ENCODE assay signal across 1 cellular context in the genomic region with DNA sequence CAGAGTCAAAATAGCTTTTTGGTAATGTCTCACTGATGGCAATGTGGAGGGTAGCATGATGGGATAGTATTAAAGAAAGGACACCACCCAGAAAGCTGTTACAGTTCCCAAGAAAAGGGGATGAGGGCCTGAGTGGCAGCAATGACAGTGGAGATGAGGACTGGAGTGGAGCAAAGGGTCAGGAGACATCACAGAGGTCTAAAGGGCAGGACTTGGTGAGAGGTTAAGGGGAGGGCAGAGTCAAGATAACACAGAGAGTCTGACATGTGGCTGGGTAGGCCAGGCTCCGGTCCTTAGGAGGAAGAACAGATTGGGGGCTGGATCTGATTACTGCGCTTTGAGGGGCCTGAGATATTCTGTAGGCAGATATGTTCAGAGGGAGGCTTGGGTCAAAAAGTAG.
TF ChIP-seq lines count a peak whose summit lies in the region.

No MANE protein-coding gene starts in this region.

TF ChIP-seq in GM23338, 12 proteins besides CTCF, POLR2A, EP300 and RAD21:
- TF ChIP-seq, protein P1, sequence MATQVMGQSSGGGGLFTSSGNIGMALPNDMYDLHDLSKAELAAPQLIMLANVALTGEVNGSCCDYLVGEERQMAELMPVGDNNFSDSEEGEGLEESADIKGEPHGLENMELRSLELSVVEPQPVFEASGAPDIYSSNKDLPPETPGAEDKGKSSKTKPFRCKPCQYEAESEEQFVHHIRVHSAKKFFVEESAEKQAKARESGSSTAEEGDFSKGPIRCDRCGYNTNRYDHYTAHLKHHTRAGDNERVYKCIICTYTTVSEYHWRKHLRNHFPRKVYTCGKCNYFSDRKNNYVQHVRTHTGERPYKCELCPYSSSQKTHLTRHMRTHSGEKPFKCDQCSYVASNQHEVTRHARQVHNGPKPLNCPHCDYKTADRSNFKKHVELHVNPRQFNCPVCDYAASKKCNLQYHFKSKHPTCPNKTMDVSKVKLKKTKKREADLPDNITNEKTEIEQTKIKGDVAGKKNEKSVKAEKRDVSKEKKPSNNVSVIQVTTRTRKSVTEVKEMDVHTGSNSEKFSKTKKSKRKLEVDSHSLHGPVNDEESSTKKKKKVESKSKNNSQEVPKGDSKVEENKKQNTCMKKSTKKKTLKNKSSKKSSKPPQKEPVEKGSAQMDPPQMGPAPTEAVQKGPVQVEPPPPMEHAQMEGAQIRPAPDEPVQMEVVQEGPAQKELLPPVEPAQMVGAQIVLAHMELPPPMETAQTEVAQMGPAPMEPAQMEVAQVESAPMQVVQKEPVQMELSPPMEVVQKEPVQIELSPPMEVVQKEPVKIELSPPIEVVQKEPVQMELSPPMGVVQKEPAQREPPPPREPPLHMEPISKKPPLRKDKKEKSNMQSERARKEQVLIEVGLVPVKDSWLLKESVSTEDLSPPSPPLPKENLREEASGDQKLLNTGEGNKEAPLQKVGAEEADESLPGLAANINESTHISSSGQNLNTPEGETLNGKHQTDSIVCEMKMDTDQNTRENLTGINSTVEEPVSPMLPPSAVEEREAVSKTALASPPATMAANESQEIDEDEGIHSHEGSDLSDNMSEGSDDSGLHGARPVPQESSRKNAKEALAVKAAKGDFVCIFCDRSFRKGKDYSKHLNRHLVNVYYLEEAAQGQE (IDR thresholded peaks at IDR 0.05; ENCODE audit: unreplicated experiment): no peak
- TF ChIP-seq JUNB (IDR thresholded peaks at IDR 0.05; ENCODE audit: unreplicated experiment) (no peak), CREB1 (CRISPR knock-in tag; IDR thresholded peaks at IDR 0.05; ENCODE audit: low read depth) (no peak), STAT1 (IDR thresholded peaks at IDR 0.05; ENCODE audit: unreplicated experiment) (no peak), EZH2 (IDR thresholded peaks at IDR 0.05; ENCODE audit: low read depth, unreplicated experiment) (no peak)
- TF ChIP-seq, protein P2, sequence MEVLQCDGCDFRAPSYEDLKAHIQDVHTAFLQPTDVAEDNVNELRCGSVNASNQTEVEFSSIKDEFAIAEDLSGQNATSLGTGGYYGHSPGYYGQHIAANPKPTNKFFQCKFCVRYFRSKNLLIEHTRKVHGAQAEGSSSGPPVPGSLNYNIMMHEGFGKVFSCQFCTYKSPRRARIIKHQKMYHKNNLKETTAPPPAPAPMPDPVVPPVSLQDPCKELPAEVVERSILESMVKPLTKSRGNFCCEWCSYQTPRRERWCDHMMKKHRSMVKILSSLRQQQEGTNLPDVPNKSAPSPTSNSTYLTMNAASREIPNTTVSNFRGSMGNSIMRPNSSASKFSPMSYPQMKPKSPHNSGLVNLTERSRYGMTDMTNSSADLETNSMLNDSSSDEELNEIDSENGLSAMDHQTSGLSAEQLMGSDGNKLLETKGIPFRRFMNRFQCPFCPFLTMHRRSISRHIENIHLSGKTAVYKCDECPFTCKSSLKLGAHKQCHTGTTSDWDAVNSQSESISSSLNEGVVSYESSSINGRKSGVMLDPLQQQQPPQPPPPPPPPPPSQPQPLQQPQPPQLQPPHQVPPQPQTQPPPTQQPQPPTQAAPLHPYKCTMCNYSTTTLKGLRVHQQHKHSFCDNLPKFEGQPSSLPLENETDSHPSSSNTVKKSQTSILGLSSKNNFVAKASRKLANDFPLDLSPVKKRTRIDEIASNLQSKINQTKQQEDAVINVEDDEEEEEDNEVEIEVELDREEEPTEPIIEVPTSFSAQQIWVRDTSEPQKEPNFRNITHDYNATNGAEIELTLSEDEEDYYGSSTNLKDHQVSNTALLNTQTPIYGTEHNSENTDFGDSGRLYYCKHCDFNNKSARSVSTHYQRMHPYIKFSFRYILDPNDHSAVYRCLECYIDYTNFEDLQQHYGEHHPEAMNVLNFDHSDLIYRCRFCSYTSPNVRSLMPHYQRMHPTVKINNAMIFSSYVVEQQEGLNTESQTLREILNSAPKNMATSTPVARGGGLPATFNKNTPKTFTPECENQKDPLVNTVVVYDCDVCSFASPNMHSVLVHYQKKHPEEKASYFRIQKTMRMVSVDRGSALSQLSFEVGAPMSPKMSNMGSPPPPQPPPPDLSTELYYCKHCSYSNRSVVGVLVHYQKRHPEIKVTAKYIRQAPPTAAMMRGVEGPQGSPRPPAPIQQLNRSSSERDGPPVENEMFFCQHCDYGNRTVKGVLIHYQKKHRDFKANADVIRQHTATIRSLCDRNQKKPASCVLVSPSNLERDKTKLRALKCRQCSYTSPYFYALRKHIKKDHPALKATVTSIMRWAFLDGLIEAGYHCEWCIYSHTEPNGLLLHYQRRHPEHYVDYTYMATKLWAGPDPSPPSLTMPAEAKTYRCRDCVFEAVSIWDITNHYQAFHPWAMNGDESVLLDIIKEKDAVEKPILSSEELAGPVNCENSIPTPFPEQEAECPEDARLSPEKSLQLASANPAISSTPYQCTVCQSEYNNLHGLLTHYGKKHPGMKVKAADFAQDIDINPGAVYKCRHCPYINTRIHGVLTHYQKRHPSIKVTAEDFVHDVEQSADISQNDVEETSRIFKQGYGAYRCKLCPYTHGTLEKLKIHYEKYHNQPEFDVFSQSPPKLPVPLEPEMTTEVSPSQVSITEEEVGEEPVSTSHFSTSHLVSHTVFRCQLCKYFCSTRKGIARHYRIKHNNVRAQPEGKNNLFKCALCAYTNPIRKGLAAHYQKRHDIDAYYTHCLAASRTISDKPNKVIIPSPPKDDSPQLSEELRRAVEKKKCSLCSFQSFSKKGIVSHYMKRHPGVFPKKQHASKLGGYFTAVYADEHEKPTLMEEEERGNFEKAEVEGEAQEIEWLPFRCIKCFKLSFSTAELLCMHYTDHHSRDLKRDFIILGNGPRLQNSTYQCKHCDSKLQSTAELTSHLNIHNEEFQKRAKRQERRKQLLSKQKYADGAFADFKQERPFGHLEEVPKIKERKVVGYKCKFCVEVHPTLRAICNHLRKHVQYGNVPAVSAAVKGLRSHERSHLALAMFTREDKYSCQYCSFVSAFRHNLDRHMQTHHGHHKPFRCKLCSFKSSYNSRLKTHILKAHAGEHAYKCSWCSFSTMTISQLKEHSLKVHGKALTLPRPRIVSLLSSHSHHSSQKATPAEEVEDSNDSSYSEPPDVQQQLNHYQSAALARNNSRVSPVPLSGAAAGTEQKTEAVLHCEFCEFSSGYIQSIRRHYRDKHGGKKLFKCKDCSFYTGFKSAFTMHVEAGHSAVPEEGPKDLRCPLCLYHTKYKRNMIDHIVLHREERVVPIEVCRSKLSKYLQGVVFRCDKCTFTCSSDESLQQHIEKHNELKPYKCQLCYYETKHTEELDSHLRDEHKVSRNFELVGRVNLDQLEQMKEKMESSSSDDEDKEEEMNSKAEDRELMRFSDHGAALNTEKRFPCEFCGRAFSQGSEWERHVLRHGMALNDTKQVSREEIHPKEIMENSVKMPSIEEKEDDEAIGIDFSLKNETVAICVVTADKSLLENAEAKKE (CRISPR knock-in tag; IDR thresholded peaks at IDR 0.05): no peak
